In the genomic region with DNA sequence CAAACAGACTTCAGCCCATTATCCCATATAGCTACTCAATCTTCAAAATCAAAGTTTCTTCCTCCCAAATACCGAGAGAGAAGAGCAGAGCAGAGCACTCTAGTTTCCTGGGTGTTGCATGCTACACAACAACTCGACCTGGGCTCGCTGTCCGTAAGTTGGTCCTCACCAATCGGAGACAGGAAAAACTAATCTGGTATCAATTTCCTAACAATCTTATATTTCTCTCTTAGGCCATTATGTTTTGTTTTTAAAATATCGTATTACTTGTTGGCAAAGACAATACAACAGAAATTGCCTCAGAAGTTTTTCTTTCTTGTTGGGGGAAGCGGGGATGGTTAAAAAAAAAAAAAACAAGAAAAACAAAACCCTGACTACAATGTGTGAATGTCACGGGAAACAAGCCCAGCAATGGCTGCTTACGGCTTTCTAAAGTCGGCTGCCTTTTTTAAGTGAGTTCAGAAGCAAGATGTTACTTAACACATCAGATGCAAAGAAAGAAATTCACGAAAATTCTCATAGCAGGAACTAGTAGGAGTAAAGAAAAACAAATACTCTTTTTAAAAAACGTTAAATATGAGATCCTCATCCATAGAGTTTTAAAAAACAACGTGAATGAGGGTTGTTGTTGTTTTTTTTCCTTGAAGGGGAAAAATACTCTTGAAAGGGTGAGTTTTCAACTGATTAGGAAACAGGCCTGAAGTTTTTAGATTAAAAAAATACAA, we compare ENCODE assay signal across 1 cellular context.
TF ChIP-seq lines count a peak whose summit lies in the region.

No MANE protein-coding gene starts in this region.

TF ChIP-seq in HepG2, 621 proteins besides CTCF, POLR2A, EP300 and RAD21 (continued from another document):
- no peak for TF ChIP-seq AFF4 (CRISPR knock-in tag; IDR thresholded peaks at IDR 0.05)
- TF ChIP-seq, protein P1, sequence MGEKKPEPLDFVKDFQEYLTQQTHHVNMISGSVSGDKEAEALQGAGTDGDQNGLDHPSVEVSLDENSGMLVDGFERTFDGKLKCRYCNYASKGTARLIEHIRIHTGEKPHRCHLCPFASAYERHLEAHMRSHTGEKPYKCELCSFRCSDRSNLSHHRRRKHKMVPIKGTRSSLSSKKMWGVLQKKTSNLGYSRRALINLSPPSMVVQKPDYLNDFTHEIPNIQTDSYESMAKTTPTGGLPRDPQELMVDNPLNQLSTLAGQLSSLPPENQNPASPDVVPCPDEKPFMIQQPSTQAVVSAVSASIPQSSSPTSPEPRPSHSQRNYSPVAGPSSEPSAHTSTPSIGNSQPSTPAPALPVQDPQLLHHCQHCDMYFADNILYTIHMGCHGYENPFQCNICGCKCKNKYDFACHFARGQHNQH (CRISPR knock-in tag; IDR thresholded peaks at IDR 0.05) = no peak
- no peak for TF ChIP-seq PAF1 (CRISPR knock-in tag; IDR thresholded peaks at IDR 0.05)
- TF ChIP-seq SAP130 (CRISPR knock-in tag; IDR thresholded peaks at IDR 0.05; ENCODE audit: low read depth) = peak; percentile 46; the same call in 1 of the 2 replicates
- 0 out of 2 replicates have a peak, but pooled peaks have one; percentile 16 for TF ChIP-seq TAF1 (CRISPR knock-in tag; IDR thresholded peaks at IDR 0.05)
- TF ChIP-seq KLF11 (CRISPR knock-in tag; IDR thresholded peaks at IDR 0.05) = no peak
- TF ChIP-seq, protein P2, sequence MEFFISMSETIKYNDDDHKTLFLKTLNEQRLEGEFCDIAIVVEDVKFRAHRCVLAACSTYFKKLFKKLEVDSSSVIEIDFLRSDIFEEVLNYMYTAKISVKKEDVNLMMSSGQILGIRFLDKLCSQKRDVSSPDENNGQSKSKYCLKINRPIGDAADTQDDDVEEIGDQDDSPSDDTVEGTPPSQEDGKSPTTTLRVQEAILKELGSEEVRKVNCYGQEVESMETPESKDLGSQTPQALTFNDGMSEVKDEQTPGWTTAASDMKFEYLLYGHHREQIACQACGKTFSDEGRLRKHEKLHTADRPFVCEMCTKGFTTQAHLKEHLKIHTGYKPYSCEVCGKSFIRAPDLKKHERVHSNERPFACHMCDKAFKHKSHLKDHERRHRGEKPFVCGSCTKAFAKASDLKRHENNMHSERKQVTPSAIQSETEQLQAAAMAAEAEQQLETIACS (CRISPR knock-in tag; IDR thresholded peaks at IDR 0.05) = no peak
- no peak for TF ChIP-seq ZIK1 (CRISPR knock-in tag; IDR thresholded peaks at IDR 0.05; ENCODE audit: borderline replicate concordance, low read depth)
- TF ChIP-seq ARID2 (CRISPR knock-in tag; IDR thresholded peaks at IDR 0.05; ENCODE audit: borderline replicate concordance) = peak; percentile 19; the same call in 1 of the 2 replicates
- 0 out of 2 replicates have a peak, but pooled peaks have one; percentile 23 for TF ChIP-seq SMAD3 (CRISPR knock-in tag; IDR thresholded peaks at IDR 0.05)
- 0 out of 2 replicates have a peak, but pooled peaks have one; percentile 2 for TF ChIP-seq FOXA3 (CRISPR knock-in tag; IDR thresholded peaks at IDR 0.05)
- no peak for TF ChIP-seq ZNF556 (CRISPR knock-in tag; IDR thresholded peaks at IDR 0.05; ENCODE audit: borderline replicate concordance)
- TF ChIP-seq ZNF432 (CRISPR knock-in tag; IDR thresholded peaks at IDR 0.05; ENCODE audit: borderline replicate concordance) = no peak
- 0 out of 2 replicates have a peak, but pooled peaks have one; percentile 60 for TF ChIP-seq DDIT3 (CRISPR knock-in tag; IDR thresholded peaks at IDR 0.05)
- TF ChIP-seq BORCS8-MEF2B (CRISPR knock-in tag; IDR thresholded peaks at IDR 0.05) = no peak
- 0 out of 2 replicates have a peak, but pooled peaks have one; percentile 3 for TF ChIP-seq ISL2 (CRISPR knock-in tag; IDR thresholded peaks at IDR 0.05)
- TF ChIP-seq KMT2A (CRISPR knock-in tag; IDR thresholded peaks at IDR 0.05) = 0 out of 2 replicates have a peak, but pooled peaks have one; percentile 32
- no peak for TF ChIP-seq RBM39 (IDR thresholded peaks at IDR 0.05; ENCODE audit: low read depth, low read length, poor library complexity, severe bottlenecking)
- TF ChIP-seq TBX2 (CRISPR knock-in tag; IDR thresholded peaks at IDR 0.05; ENCODE audit: borderline replicate concordance) = no peak
- TF ChIP-seq ZNF282 (IDR thresholded peaks at IDR 0.05; ENCODE audit: partially characterized antibody) = no peak
- no peak for TF ChIP-seq ZKSCAN8 (CRISPR knock-in tag; IDR thresholded peaks at IDR 0.05; ENCODE audit: borderline replicate concordance)
- TF ChIP-seq RARA (CRISPR knock-in tag; IDR thresholded peaks at IDR 0.05) = 0 out of 2 replicates have a peak, but pooled peaks have one; percentile 8
- TF ChIP-seq, protein P3, sequence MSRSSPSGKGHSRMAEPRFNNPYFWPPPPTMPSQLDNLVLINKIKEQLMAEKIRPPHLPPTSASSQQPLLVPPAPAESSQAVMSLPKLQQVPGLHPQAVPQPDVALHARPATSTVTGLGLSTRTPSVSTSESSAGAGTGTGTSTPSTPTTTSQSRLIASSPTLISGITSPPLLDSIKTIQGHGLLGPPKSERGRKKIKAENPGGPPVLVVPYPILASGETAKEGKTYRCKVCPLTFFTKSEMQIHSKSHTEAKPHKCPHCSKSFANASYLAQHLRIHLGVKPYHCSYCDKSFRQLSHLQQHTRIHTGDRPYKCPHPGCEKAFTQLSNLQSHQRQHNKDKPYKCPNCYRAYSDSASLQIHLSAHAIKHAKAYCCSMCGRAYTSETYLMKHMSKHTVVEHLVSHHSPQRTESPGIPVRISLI (CRISPR knock-in tag; IDR thresholded peaks at IDR 0.05; ENCODE audit: borderline replicate concordance) = no peak
